ENCODE assay signal across 1 cellular context in genomic region chr15:74888716-74889115, GRCh38.
TF ChIP-seq lines count a peak whose summit lies in the region.

No MANE protein-coding gene starts in this region.

TF ChIP-seq in GM23338, 12 proteins besides CTCF, POLR2A, EP300 and RAD21 (continued from another document):
- TF ChIP-seq ZNF462 (CRISPR knock-in tag; IDR thresholded peaks at IDR 0.05): no peak
- TF ChIP-seq POLR2AphosphoS5 (IDR thresholded peaks at IDR 0.05; ENCODE audit: low read depth): no peak
- no peak for TF ChIP-seq JUNB (IDR thresholded peaks at IDR 0.05; ENCODE audit: unreplicated experiment)
- no peak for TF ChIP-seq ZNF331 (CRISPR knock-in tag; IDR thresholded peaks at IDR 0.05; ENCODE audit: low read depth)
- TF ChIP-seq ZNF114 (CRISPR knock-in tag; IDR thresholded peaks at IDR 0.05): no peak
- no peak for TF ChIP-seq REST (IDR thresholded peaks at IDR 0.05; ENCODE audit: unreplicated experiment)
- no peak for TF ChIP-seq CREB1 (CRISPR knock-in tag; IDR thresholded peaks at IDR 0.05; ENCODE audit: low read depth)
- no peak for TF ChIP-seq STAT1 (IDR thresholded peaks at IDR 0.05; ENCODE audit: unreplicated experiment)
